ENCODE assay signal across 25 cellular contexts in genomic region chr7:98229441-98229840, GRCh38. TPM values are rescaled to one million over a fixed set of nuclear protein-coding genes. Genes with fewer than 3 reads are reported as not detected.
A peak's percentile ranks its signal among the peaks of the same experiment; 100 is the strongest.
DNase-seq lines count a peak whose midpoint lies in the region; ATAC-seq and TF ChIP-seq lines count a peak whose summit lies in the region.
"Had no signal": no experiment of that assay in that cellular context is flagged by ENCODE, and none has a peak within 500 bp of the region (broad histone marks: within the 10 kb centered on the region; RNA-seq: fewer than 3 reads in every experiment).

No MANE protein-coding gene starts in this region.

- no peak overlapping the region for H4K12ac ChIP-seq in trophoblast cell (ENCODE audit: low read depth, low read length)

- H2BK12ac ChIP-seq in trophoblast cell (ENCODE audit: low read length): no peak overlapping the region

- H4K8ac ChIP-seq in trophoblast cell (ENCODE audit: low read depth, low read length): no peak overlapping the region

- H3K4me1 ChIP-seq in BLaER1 (peaks cover 53% of the 10 kb centered on the region), HEK293 (ENCODE audit: control insufficient read depth, insufficient read depth, low read length) (no peaks in the 10 kb centered on the region), trophoblast cell (ENCODE audit: control insufficient read depth in 1 of 2, insufficient read depth in 2 of 2, low read length in 2 of 2) (no peaks in the 10 kb centered on the region), aorta (ENCODE audit: control insufficient read depth in 1 of 2, insufficient read depth in 2 of 2, low read length in 2 of 2) (no peaks in the 10 kb centered on the region)
- H3K4me1 ChIP-seq: A549, BE2C, HAP-1 had no signal

- intact Hi-C loops in aorta (cut with DNase I): no loop called here

- H3K36me3 ChIP-seq in BLaER1 (peaks cover 27% of the 10 kb centered on the region; the same call in 1 of the 2 replicates), HEK293 (ENCODE audit: control insufficient read depth in 2 of 2, insufficient read depth in 1 of 2, low read length in 2 of 2) (peaks cover 3 to 4% of the 10 kb centered on the region in 2 experiments; a peak in 2 of 3 replicates), trophoblast cell (ENCODE audit: control insufficient read depth in 1 of 2, insufficient read depth in 2 of 2, low read length in 2 of 2) (peaks cover 0 to 5% of the 10 kb centered on the region in 2 experiments), aorta (ENCODE audit: control insufficient read depth in 1 of 2, insufficient read depth in 2 of 2, low read length in 1 of 2) (peaks cover 0 to 2% of the 10 kb centered on the region in 2 donors)
- H3K36me3 ChIP-seq: BE2C, HAP-1 had no signal

- no peak for ATAC-seq in aorta (ENCODE audit: low FRiP score)
- ATAC-seq: A549 had no signal

- H4K20me1 ChIP-seq in BLaER1: no peaks in the 10 kb centered on the region

- WGBS in trophoblast cell (ENCODE audit: extremely low coverage, insufficient coverage, insufficient read length): no CpG with 5 or more reads among the region's 11 CpGs
- 88 to 92% methylated on average over 11 of the region's 11 CpGs for WGBS in aorta, 2 donors

- H3K4ac ChIP-seq in trophoblast cell (ENCODE audit: low read depth, low read length): no peak overlapping the region

- no peak overlapping the region for H3K18ac ChIP-seq in trophoblast cell (ENCODE audit: low read length)

- POLR2A ChIA-PET in HEK293 (lab: Yijun Ruan, JAX): no interaction called here

- H3K14ac ChIP-seq in trophoblast cell (ENCODE audit: low read length): no peak overlapping the region

- H3K4me3 ChIP-seq in BLaER1 (no peak overlapping the region), HEK293 (ENCODE audit: low read depth, low read length) (no peak overlapping the region), trophoblast cell (ENCODE audit: low read depth, low read length) (peak overlapping the region; percentile 28), aorta (ENCODE audit: low read length in 2 of 2) (no peak overlapping the region)
- H3K4me3 ChIP-seq: A549, GM23248, HAP-1 had no signal

- no peaks in the 10 kb centered on the region for H3K79me2 ChIP-seq in trophoblast cell (ENCODE audit: control insufficient read depth, insufficient read depth, low read length, poor library complexity)

- H2BK120ac ChIP-seq in trophoblast cell (ENCODE audit: insufficient read depth, low read length, poor library complexity): no peak overlapping the region

- DNase-seq in iPS-NIHi11 (ENCODE audit: low spot score): peak; percentile 19
- DNase-seq in trophoblast cell: no peak
- no peak for DNase-seq in AG08395 (ENCODE audit: low spot score)
- DNase-seq in aorta: no peak
- DNase-seq in cortex of kidney (lab: John Stamatoyannopoulos, UW): no peak
- DNase-seq: BE2C; CD4-positive, alpha-beta T cell; COR-L47; DMS79; GM23248; Karpas-422; NCI-H1436; NCI-H2029; NCI-H226; NCI-H510A treated with DMSO at 0.1 percent for 48 hours; NCI-H774; NK-92 treated with Interleukin-12 subunit alpha and Interleukin-12 subunit beta, amount 100 ng/mL, for 24 hours; SIG-M5 had no signal

- H3K9me3 ChIP-seq in BLaER1 (no peaks in the 10 kb centered on the region), HEK293 (ENCODE audit: control insufficient read depth, insufficient read depth, low read depth, low read length) (no peaks in the 10 kb centered on the region), trophoblast cell (ENCODE audit: insufficient read depth, low read depth, low read length) (peaks cover 2% of the 10 kb centered on the region), aorta (ENCODE audit: control insufficient read depth, low read length) (no peaks in the 10 kb centered on the region)
- H3K9me3 ChIP-seq: A549, BE2C, HAP-1, SK-N-SH had no signal

- H3K79me1 ChIP-seq in trophoblast cell (ENCODE audit: low read length): no peaks in the 10 kb centered on the region

- H3K4me2 ChIP-seq in BLaER1 (peak overlapping the region; percentile 70), trophoblast cell (ENCODE audit: low read length) (no peak overlapping the region)
- H3K4me2 ChIP-seq: A549, SK-N-SH had no signal

- no peak for TF ChIP-seq CTCF in HEK293 (tag by site-specific recombination; IDR thresholded peaks at IDR 0.05)

- no peak overlapping the region for H2AK5ac ChIP-seq in trophoblast cell (ENCODE audit: low read length)

- H3K27me3 ChIP-seq in BLaER1 (no peaks in the 10 kb centered on the region), trophoblast cell (ENCODE audit: insufficient read depth, low read length) (no peaks in the 10 kb centered on the region), aorta (ENCODE audit: control insufficient read depth in 1 of 2, insufficient read depth in 2 of 2, low read length in 1 of 2) (no peaks in the 10 kb centered on the region)
- H3K27me3 ChIP-seq: BE2C had no signal

- H3K9ac ChIP-seq in BLaER1 (no peak overlapping the region), trophoblast cell (ENCODE audit: low read length) (no peak overlapping the region)
- H3K9ac ChIP-seq: GM23248, SK-N-SH had no signal

- H3K27ac ChIP-seq in BLaER1 (no peak overlapping the region), HEK293 (ENCODE audit: extremely low read depth, low read depth, low read length) (no peak overlapping the region), trophoblast cell (ENCODE audit: low read depth, low read length) (no peak overlapping the region), aorta (ENCODE audit: low read depth in 1 of 2, low read length in 2 of 2) (no peak overlapping the region)
- H3K27ac ChIP-seq: A549, GM23248, RWPE1 had no signal

- H2BK5ac ChIP-seq in trophoblast cell (ENCODE audit: low read depth, low read length, poor library complexity): no peak overlapping the region

- CTCF ChIA-PET in HEK293 (lab: Yijun Ruan, JAX): no interaction called here

- no peak overlapping the region for H4K91ac ChIP-seq in trophoblast cell (ENCODE audit: low read depth, low read length)

- H2AFZ ChIP-seq in trophoblast cell (ENCODE audit: insufficient read depth, low read length, poor library complexity): no peak overlapping the region
- H2AFZ ChIP-seq: GM23248 had no signal

- no peak overlapping the region for H3K23ac ChIP-seq in trophoblast cell (ENCODE audit: low read length)

TF ChIP-seq in HEK293, 187 proteins besides CTCF, POLR2A, EP300 and RAD21:
- no peak for TF ChIP-seq ZNF777 (tag by site-specific recombination; IDR thresholded peaks at IDR 0.05; ENCODE audit: borderline replicate concordance)
- TF ChIP-seq YY2 (tag by site-specific recombination; IDR thresholded peaks at IDR 0.05): no peak
- TF ChIP-seq ZFP3 (tag by site-specific recombination; IDR thresholded peaks at IDR 0.05; ENCODE audit: low read depth): no peak
- TF ChIP-seq ZNF830 (tag by site-specific recombination; IDR thresholded peaks at IDR 0.05; ENCODE audit: low read depth): no peak
- no peak for TF ChIP-seq ZNF16 (tag by site-specific recombination; IDR thresholded peaks at IDR 0.05; ENCODE audit: low read depth)
- TF ChIP-seq ZIC2 (tag by site-specific recombination; IDR thresholded peaks at IDR 0.05): peak; percentile 20; the same call in 1 of the 2 replicates
- TF ChIP-seq FEZF1 (tag by site-specific recombination; IDR thresholded peaks at IDR 0.05): no peak
- no peak for TF ChIP-seq ZNF837 (tag by site-specific recombination; IDR thresholded peaks at IDR 0.05)

RNA-seq across cellular contexts. Expression of gene BHLHA15, which starts 18.2 kb away (rescaled TPM):
- 20.7 and 22.5 TPM in 2 replicates for polyA plus RNA-seq in trophoblast cell (2013)
- total RNA-seq in aorta: not detected
- polyA plus RNA-seq in aorta: under 1 TPM in 1 of 2 donors, not detected in 1; 0.36 TPM
- total RNA-seq: CD4-positive, alpha-beta T cell; GM23248; M059J had no signal
- polyA plus RNA-seq: GM23248 had no signal

RNA-seq across cellular contexts. Expression of gene TECPR1, which starts 22.6 kb away (rescaled TPM):
- 4.5 and 4.7 TPM in 2 replicates for polyA plus RNA-seq in trophoblast cell (2013)
- 10 to 100 TPM; 33.8 to 48.0 TPM for total RNA-seq in aorta
- 10 to 100 TPM; 16.0 to 24.7 TPM for polyA plus RNA-seq in aorta

RNA-seq across cellular contexts. Expression of gene BRI3, which starts 52.0 kb away (rescaled TPM):
- polyA plus RNA-seq in trophoblast cell (2013): 402 and 424 TPM in 2 replicates
- total RNA-seq in aorta: 100 to 1,000 TPM; 192 to 193 TPM
- polyA plus RNA-seq in aorta: 100 to 1,000 TPM; 155 to 295 TPM
